Comparison of ENCODE assay signal across 16 cellular contexts in genomic region chr12:109581856-109582255, GRCh38. TPM values are rescaled to one million over a fixed set of nuclear protein-coding genes. Genes with fewer than 3 reads are reported as not detected.
DNase-seq lines count a peak whose midpoint lies in the region; ATAC-seq and TF ChIP-seq lines count a peak whose summit lies in the region.
"Had no signal": no experiment of that assay in that cellular context is flagged by ENCODE, and none has a peak within 500 bp of the region (broad histone marks: within the 10 kb centered on the region; RNA-seq: fewer than 3 reads in every experiment).

No MANE protein-coding gene starts in this region.

- H3K9me3 Mint-ChIP-seq in stimulated activated effector memory CD8-positive, alpha-beta T cell treated with anti-CD3 and anti-CD28 coated beads, Interleukin-12 subunit alpha, Interleukin-12 subunit beta, amount 100 ng/mL, for 72 hours = no peaks in the 10 kb centered on the region
- H3K9me3 Mint-ChIP-seq: activated T-helper 17 cell treated with anti-CD3 and anti-CD28 coated beads, Interleukin-2, amount 50 U/mL, for 72 hours; natural killer cell had no signal

- H3K4me1 ChIP-seq in thyroid gland = peaks cover 19 to 31% of the 10 kb centered on the region in 2 donors
- H3K4me1 ChIP-seq: sigmoid colon had no signal

- peaks cover 17 to 26% of the 10 kb centered on the region in 2 donors for H3K36me3 ChIP-seq in thyroid gland

- no peak for TF ChIP-seq CTCF in thyroid gland (IDR thresholded peaks at IDR 0.05)

- no peaks in the 10 kb centered on the region for H3K27me3 ChIP-seq in thyroid gland
- H3K27me3 ChIP-seq: sigmoid colon had no signal

- H3K4me1 Mint-ChIP-seq in stimulated activated effector memory CD8-positive, alpha-beta T cell treated with anti-CD3 and anti-CD28 coated beads, Interleukin-12 subunit alpha, Interleukin-12 subunit beta, amount 100 ng/mL, for 72 hours = no peaks in the 10 kb centered on the region
- H3K4me1 Mint-ChIP-seq: activated T-helper 17 cell treated with anti-CD3 and anti-CD28 coated beads, Interleukin-2, amount 50 U/mL, for 72 hours; natural killer cell had no signal

- H3K27ac ChIP-seq in thyroid gland = peak overlapping the region; percentile 71 to 95 (median 95)
- H3K27ac ChIP-seq: sigmoid colon had no signal

- intact Hi-C loops in thyroid gland (cut with DNase I) = no loop called here

- no peak overlapping the region for H3K4me3 ChIP-seq in thyroid gland (replicated peaks in 1 of 3)
- H3K4me3 ChIP-seq: sigmoid colon had no signal

- H3K36me3 Mint-ChIP-seq in stimulated activated effector memory CD8-positive, alpha-beta T cell treated with anti-CD3 and anti-CD28 coated beads, Interleukin-12 subunit alpha, Interleukin-12 subunit beta, amount 100 ng/mL, for 72 hours = peaks cover 55% of the 10 kb centered on the region
- H3K36me3 Mint-ChIP-seq: natural killer cell had no signal

- no peak overlapping the region for H3K4me3 Mint-ChIP-seq in stimulated activated effector memory CD8-positive, alpha-beta T cell treated with anti-CD3 and anti-CD28 coated beads, Interleukin-12 subunit alpha, Interleukin-12 subunit beta, amount 100 ng/mL, for 72 hours
- H3K4me3 Mint-ChIP-seq: activated T-helper 17 cell treated with anti-CD3 and anti-CD28 coated beads, Interleukin-2, amount 50 U/mL, for 72 hours; natural killer cell had no signal

- no peaks in the 10 kb centered on the region for H3K9me3 ChIP-seq in thyroid gland
- H3K9me3 ChIP-seq: sigmoid colon had no signal

- WGBS in thyroid gland, 2 donors = 69 to 79% methylated on average over 7 to 8 of the region's 8 CpGs

- ATAC-seq in stimulated activated effector memory CD8-positive, alpha-beta T cell treated with anti-CD3 and anti-CD28 coated beads, Interleukin-12 subunit alpha, Interleukin-12 subunit beta, amount 100 ng/mL, for 72 hours = no peak
- ATAC-seq: activated T-helper 17 cell treated with anti-CD3 and anti-CD28 coated beads, Interleukin-2, amount 50 U/mL, for 72 hours; natural killer cell had no signal

- DNase-seq in HK-2 (ENCODE audit: unreplicated experiment) (peak; percentile 36), astrocyte of the hippocampus (ENCODE audit: low read depth, low spot score) (peak; percentile 72), glomerular visceral epithelial cell (ENCODE audit: extremely low spot score) (peak; percentile 59), thyroid gland (peak; percentile 54 to 70), NCI-H1694 treated with DMSO at 0.1 percent for 48 hours (lab: John Stamatoyannopoulos, UW) (no peak), COR-L47 (lab: John Stamatoyannopoulos, UW) (no peak), NCI-H446 treated with DMSO at 0.1 percent for 48 hours (lab: John Stamatoyannopoulos, UW) (no peak)
- no peak for DNase-seq in stimulated activated effector memory CD8-positive, alpha-beta T cell treated with anti-CD3 and anti-CD28 coated beads, Interleukin-12 subunit alpha, Interleukin-12 subunit beta, amount 100 ng/mL, for 72 hours (ENCODE audit: low spot score in 2 of 2)
- DNase-seq: activated CD4-positive, alpha-beta T cell treated with anti-CD3 and anti-CD28 coated beads, Interleukin-2, amount 50 U/mL, for 48 hours; central memory CD4-positive, alpha-beta T cell; natural killer cell; NCI-H446; RPMI8226; sigmoid colon; substantia nigra had no signal

- peak in 1 of 2 donors; percentile 6 for TF ChIP-seq POLR2A in thyroid gland (IDR thresholded peaks at IDR 0.05)

- no peak overlapping the region for H3K27ac Mint-ChIP-seq in stimulated activated effector memory CD8-positive, alpha-beta T cell treated with anti-CD3 and anti-CD28 coated beads, Interleukin-12 subunit alpha, Interleukin-12 subunit beta, amount 100 ng/mL, for 72 hours
- H3K27ac Mint-ChIP-seq: activated T-helper 17 cell treated with anti-CD3 and anti-CD28 coated beads, Interleukin-2, amount 50 U/mL, for 72 hours; natural killer cell had no signal

RNA-seq across cellular contexts. Expression of gene MVK, which starts 8.3 kb away (rescaled TPM):
- 10 to 100 TPM; 20.4 to 42.0 (median 31.6) TPM for total RNA-seq in thyroid gland

RNA-seq across cellular contexts. Expression of gene MMAB, which starts 8.6 kb away (rescaled TPM):
- total RNA-seq in thyroid gland = 10 to 100 TPM; 40.3 to 82.2 (median 69.7) TPM

Comparison
In these comparisons a context has a peak if more than half of its experiments do, and no peak if none do; other contexts are left out.
1. DNase-seq: peak in HK-2 (single experiment), astrocyte of the hippocampus (single experiment), glomerular visceral epithelial cell (single experiment) and thyroid gland (2 of 2); none in NCI-H1694 treated with DMSO at 0.1 percent for 48 hours (single experiment), COR-L47 (single experiment), stimulated activated effector memory CD8-positive, alpha-beta T cell treated with anti-CD3 and anti-CD28 coated beads, Interleukin-12 subunit alpha, Interleukin-12 subunit beta, amount 100 ng/mL, for 72 hours (0 of 2) and NCI-H446 treated with DMSO at 0.1 percent for 48 hours (single experiment).